ENCODE assay signal across 21 cellular contexts in the genomic region with DNA sequence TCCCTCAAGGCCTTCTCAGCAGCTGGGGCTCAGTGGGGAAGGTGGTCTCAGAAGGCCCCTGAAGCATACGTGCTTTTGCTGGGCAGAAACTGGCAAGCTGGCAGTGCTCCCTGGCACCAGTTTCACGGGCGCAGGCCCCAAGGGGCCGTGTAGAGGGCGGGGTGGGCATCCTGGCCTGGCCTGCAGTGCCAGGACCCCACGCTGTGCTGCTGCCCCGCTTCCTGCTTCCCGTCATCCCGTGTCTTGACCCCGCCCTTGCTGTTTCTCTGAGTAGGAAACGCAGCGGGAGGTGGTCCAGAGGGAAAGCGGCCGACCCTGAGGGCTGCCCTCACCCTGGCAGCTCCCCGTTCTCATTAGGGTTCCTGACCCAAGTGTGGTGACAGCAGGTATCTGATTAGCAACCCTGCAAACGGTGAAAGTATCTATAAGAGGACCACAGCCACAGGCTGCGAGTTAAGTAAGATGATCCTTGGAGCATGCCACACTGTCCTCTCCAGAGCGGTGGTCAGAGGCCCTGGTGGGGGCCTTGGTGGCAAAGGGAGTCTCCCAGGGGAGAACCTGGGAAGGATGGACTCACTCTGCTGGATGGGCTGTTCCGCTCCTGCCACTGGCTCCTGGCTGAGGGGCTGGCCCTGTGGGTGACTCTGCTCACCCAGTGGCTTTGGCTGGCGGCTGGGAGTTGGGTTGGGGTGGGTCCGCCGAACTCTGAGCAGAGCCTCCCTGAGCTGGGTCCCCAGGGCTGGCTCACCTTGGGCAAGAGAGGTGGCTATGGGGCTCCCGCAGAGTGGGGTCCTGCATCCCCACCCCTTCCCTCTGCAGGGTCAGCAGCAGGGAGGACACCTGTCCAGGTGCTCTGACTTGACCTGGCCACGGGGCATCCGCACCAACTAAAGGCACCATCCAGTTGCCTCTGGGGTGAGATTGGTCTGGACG. TPM values are rescaled to one million over a fixed set of nuclear protein-coding genes. Genes with fewer than 3 reads are reported as not detected.
DNase-seq lines count a peak whose midpoint lies in the region; ATAC-seq, FAIRE-seq and TF ChIP-seq lines count a peak whose summit lies in the region.
"Had no signal": no experiment of that assay in that cellular context is flagged by ENCODE, and none has a peak within 500 bp of the region (broad histone marks: within the 10 kb centered on the region; RNA-seq: fewer than 3 reads in every experiment).

No MANE protein-coding gene starts in this region.

- DNase-seq in CD4-positive, CD25-positive, alpha-beta regulatory T cell: no peak
- no peak for DNase-seq in K562 (ENCODE audit: extremely low read depth in 1 of 4, low spot score in 3 of 4)
- no peak for DNase-seq in neural crest cell (ENCODE audit: low read depth, low spot score)
- DNase-seq in NCI-H2227 treated with DMSO at 0.1 percent for 48 hours (lab: John Stamatoyannopoulos, UW): no peak
- DNase-seq in NCI-H524 treated with DMSO at 0.1 percent for 48 hours (lab: John Stamatoyannopoulos, UW): no peak
- DNase-seq: activated CD8-positive, alpha-beta memory T cell treated with anti-CD3 and anti-CD28 coated beads for 24 hours; activated T-cell treated with anti-CD3 and anti-CD28 coated beads, Interleukin-2, amount 50 U/mL, for 48 hours; body of pancreas; CD8-positive, alpha-beta memory T cell; foreskin keratinocyte; Karpas-422; NCI-H1436 treated with DMSO at 0.1 percent for 48 hours; nephron progenitor cell had no signal

- intact Hi-C loops in K562 (cut with micrococcal nuclease): no loop called here

- peak overlapping the region in 2 of 3 donors; percentile 65 to 93 for H3K27ac Mint-ChIP-seq in CD4-positive, CD25-positive, alpha-beta regulatory T cell
- no peak overlapping the region for H3K27ac Mint-ChIP-seq in neural crest cell (ENCODE audit: unreplicated experiment)
- H3K27ac Mint-ChIP-seq: mesothelial cell of epicardium, nephron progenitor cell had no signal

- FAIRE-seq in K562 (lab: Jason Lieb, UNC): no peak
- FAIRE-seq: H54 had no signal

- H3K27me3 ChIP-seq in CD4-positive, CD25-positive, alpha-beta regulatory T cell (ENCODE audit: control insufficient read depth, insufficient read depth, low read length): no peaks in the 10 kb centered on the region
- no peaks in the 10 kb centered on the region for H3K27me3 ChIP-seq in K562 (ENCODE audit: control insufficient read depth in 2 of 2, insufficient read depth in 2 of 2, low read length in 2 of 2)
- H3K27me3 ChIP-seq: body of pancreas, foreskin keratinocyte, right lobe of liver had no signal

- TF ChIP-seq POLR2A in K562 (conservative IDR thresholded peaks at IDR 0.05): no peak

- POLR2A ChIA-PET in HEK293 (lab: Yijun Ruan, JAX): no interaction called here
- POLR2A ChIA-PET in K562 (lab: Yijun Ruan, JAX): no interaction called here

- CTCF ChIA-PET in HEK293 (lab: Yijun Ruan, JAX): no interaction called here
- CTCF ChIA-PET in K562 (lab: Yijun Ruan, JAX; ENCODE audit: low intra/inter-chr PET ratio): no interaction called here

- no peak for TF ChIP-seq RAD21 in K562 (CRISPR knock-in tag; conservative IDR thresholded peaks at IDR 0.05 in 1 of 2, IDR thresholded peaks at IDR 0.05 in 1 of 2)

- no peak overlapping the region for H3K4me3 ChIP-seq in CD4-positive, CD25-positive, alpha-beta regulatory T cell (ENCODE audit: low read depth, low read length)
- H3K4me3 ChIP-seq in HEK293 (ENCODE audit: low read depth, low read length) (no peak overlapping the region), K562 (no peak overlapping the region)
- H3K4me3 ChIP-seq: body of pancreas, right lobe of liver had no signal

- no peak overlapping the region for H2AFZ ChIP-seq in K562 (ENCODE audit: low read depth, low read length)

- no peak overlapping the region for H3K4me2 ChIP-seq in K562 (ENCODE audit: insufficient read depth, low read length)

- no TSS peak for BruUV-seq in K562 (replicated peaks; lab: Mats Ljungman, UMichigan)

- peaks cover 17% of the 10 kb centered on the region for H3K36me3 Mint-ChIP-seq in CD4-positive, CD25-positive, alpha-beta regulatory T cell
- H3K36me3 Mint-ChIP-seq in neural crest cell (ENCODE audit: low read depth): peaks cover 8% of the 10 kb centered on the region
- H3K36me3 Mint-ChIP-seq: type B pancreatic cell had no signal

- H3K9ac ChIP-seq in K562 (ENCODE audit: insufficient read depth in 1 of 2, low read depth in 2 of 2, low read length in 2 of 2): no peak overlapping the region; a peak in 1 of 4 replicates

- H3K4me1 ChIP-seq in CD4-positive, CD25-positive, alpha-beta regulatory T cell (ENCODE audit: control insufficient read depth, insufficient read depth, low read length, poor library complexity, severe bottlenecking): peaks cover 48% of the 10 kb centered on the region
- peaks cover 26% of the 10 kb centered on the region for H3K4me1 ChIP-seq in HEK293 (ENCODE audit: control insufficient read depth, insufficient read depth, low read length)
- peaks cover 7 to 27% of the 10 kb centered on the region in 2 experiments; a peak in 4 of 5 replicates for H3K4me1 ChIP-seq in K562 (replicated peaks in 1 of 2; ENCODE audit: control insufficient read depth in 2 of 2, insufficient read depth in 2 of 2, low read length in 2 of 2)

- H4K20me1 ChIP-seq in K562 (replicated peaks; ENCODE audit: control insufficient read depth, insufficient read depth, low read length): 0 out of 2 replicates have a peak, but pooled peaks cover 6% of the 10 kb centered on the region

- H3K27me3 Mint-ChIP-seq in CD4-positive, CD25-positive, alpha-beta regulatory T cell: no peaks in the 10 kb centered on the region
- H3K27me3 Mint-ChIP-seq in neural crest cell (ENCODE audit: low read depth): no peaks in the 10 kb centered on the region
- H3K27me3 Mint-ChIP-seq: CD8-positive, alpha-beta memory T cell; type B pancreatic cell had no signal

- WGBS in K562 (ENCODE audit: insufficient coverage, low coverage, missing lambda C conversion rate): 72% methylated on average over 23 of the region's 26 CpGs

- no peak for TF ChIP-seq CTCF in HEK293 (tag by site-specific recombination; IDR thresholded peaks at IDR 0.05)
- no peak for TF ChIP-seq CTCF in K562 (IDR thresholded peaks at IDR 0.05 in 2 of 3, conservative IDR thresholded peaks at IDR 0.05 in 1 of 3; ENCODE audit: insufficient read depth in 2 of 3, low read depth in 1 of 3, low read length in 3 of 3)
- TF ChIP-seq CTCF in neural crest cell (conservative IDR thresholded peaks at IDR 0.05): no peak

- no peaks in the 10 kb centered on the region for H3K9me1 ChIP-seq in K562 (ENCODE audit: control insufficient read depth, insufficient read depth, low read length)

- H3K79me2 ChIP-seq in K562 (ENCODE audit: control insufficient read depth, insufficient read depth, low read length): peaks cover 2% of the 10 kb centered on the region; the same call in 1 of the 3 replicates

- peaks cover 4% of the 10 kb centered on the region for H3K36me3 ChIP-seq in CD4-positive, CD25-positive, alpha-beta regulatory T cell (ENCODE audit: control insufficient read depth, insufficient read depth, low read length)
- peaks cover 3 to 20% of the 10 kb centered on the region in 2 experiments; a peak in 2 of 3 replicates for H3K36me3 ChIP-seq in HEK293 (ENCODE audit: control insufficient read depth in 2 of 2, insufficient read depth in 1 of 2, low read length in 2 of 2)
- H3K36me3 ChIP-seq in K562 (ENCODE audit: control insufficient read depth, insufficient read depth, low read length): peaks cover 23% of the 10 kb centered on the region; the same call in 2 of the 3 replicates
- H3K36me3 ChIP-seq: right lobe of liver had no signal

- peaks cover 9 to 70% (median 23%) of the 10 kb centered on the region in 4 donors for H3K4me1 Mint-ChIP-seq in CD4-positive, CD25-positive, alpha-beta regulatory T cell
- H3K4me1 Mint-ChIP-seq in neural crest cell: peaks cover 45% of the 10 kb centered on the region

- peaks cover 0 to 1% (median 0%) of the 10 kb centered on the region in 7 donors for H3K9me3 Mint-ChIP-seq in CD4-positive, CD25-positive, alpha-beta regulatory T cell
- H3K9me3 Mint-ChIP-seq in neural crest cell: no peaks in the 10 kb centered on the region
- H3K9me3 Mint-ChIP-seq: CD8-positive, alpha-beta memory T cell; mesothelial cell of epicardium; nephron progenitor cell; type B pancreatic cell had no signal

- peak overlapping the region in 1 of 4 donors; percentile 22 for H3K4me3 Mint-ChIP-seq in CD4-positive, CD25-positive, alpha-beta regulatory T cell
- peak overlapping the region; percentile 70 for H3K4me3 Mint-ChIP-seq in neural crest cell
- H3K4me3 Mint-ChIP-seq: mesothelial cell of epicardium, nephron progenitor cell, type B pancreatic cell had no signal

- TF ChIP-seq EP300 in K562 (IDR thresholded peaks at IDR 0.05; ENCODE audit: low read length): no peak

- no peaks in the 10 kb centered on the region for H3K9me3 ChIP-seq in CD4-positive, CD25-positive, alpha-beta regulatory T cell (ENCODE audit: control insufficient read depth in 2 of 2, low read length in 2 of 2)
- H3K9me3 ChIP-seq in HEK293 (ENCODE audit: control insufficient read depth, insufficient read depth, low read depth, low read length): no peaks in the 10 kb centered on the region
- H3K9me3 ChIP-seq in K562 (replicated peaks; ENCODE audit: control insufficient read depth, insufficient read depth, low read depth, low read length): no peaks in the 10 kb centered on the region
- H3K9me3 ChIP-seq: body of pancreas, right lobe of liver had no signal

- no peak for ATAC-seq in CD4-positive, CD25-positive, alpha-beta regulatory T cell (ENCODE audit: low read depth in 2 of 2)
- ATAC-seq in K562 (no peak), GM21390 (IDR thresholded peaks at IDR 0.05; ENCODE audit: unreplicated experiment) (no peak), GM18873 (IDR thresholded peaks at IDR 0.05; ENCODE audit: low FRiP score, unreplicated experiment) (no peak)
- ATAC-seq: body of pancreas, esophagus mucosa, foreskin keratinocyte had no signal

- in situ Hi-C loops in K562 (cut with MboI): no loop called here

- H3K27ac ChIP-seq in CD4-positive, CD25-positive, alpha-beta regulatory T cell (ENCODE audit: insufficient read depth, low read length, poor library complexity, severe bottlenecking): no peak overlapping the region
- H3K27ac ChIP-seq in HEK293 (ENCODE audit: extremely low read depth, low read depth, low read length) (no peak overlapping the region), K562 (ENCODE audit: extremely low read depth, low read depth, low read length) (no peak overlapping the region)
- H3K27ac ChIP-seq: body of pancreas, foreskin keratinocyte, right lobe of liver had no signal

RNA-seq across cellular contexts. Expression of gene CDK5R1, which starts 7.1 kb away (rescaled TPM):
- total RNA-seq in CD4-positive, CD25-positive, alpha-beta regulatory T cell: 6.3 TPM
- 1 to 10 TPM; 3.5 to 8.9 (median 5.0) TPM for polyA plus RNA-seq in CD4-positive, CD25-positive, alpha-beta regulatory T cell
- 4.2 and 6.9 TPM in 2 replicates for total RNA-seq in K562 (2011; cell fraction: chromatin; rRNA removed; ENCODE audit: low replicate concordance)
- 5.5 and 5.9 TPM in 2 replicates for total RNA-seq in K562 (2011; cell fraction: nucleolus; rRNA removed)
- total RNA-seq in K562 (2011; cell fraction: nucleoplasm; rRNA removed): 3.9 and 4.9 TPM in 2 replicates
- 2.5 and 3.1 TPM in 2 replicates for total RNA-seq in K562 (2014; rRNA removed)
- total RNA-seq in K562 (2014; rRNA removed; fragmentation: Illumina TruSeq; extraction: Trizol): 1.9 and 2.3 TPM in 2 replicates
- 2.6 and 3.1 TPM in 2 replicates for total RNA-seq in K562 (2015; rRNA removed; fragmentation: Illumina TruSeq; extraction: Trizol)
- 4.5 and 4.8 TPM in 2 replicates for total RNA-seq in K562 (2021)
- 0.79 and 1.4 TPM in 2 replicates for polyA plus RNA-seq in K562 (2011; rRNA removed)
- 0.66 and 1.7 TPM in 2 replicates for polyA plus RNA-seq in K562 (2011; cell fraction: cytosol; rRNA removed)
- 2.0 and 5.0 TPM in 2 replicates for polyA plus RNA-seq in K562 (2011; cell fraction: nucleus; rRNA removed)
- 1.1 and 2.1 TPM in 2 replicates for polyA plus RNA-seq in K562 (2012)
- 2.4 TPM in 2 replicates for polyA plus RNA-seq in K562 (2014; fragmentation: Illumina TruSeq; extraction: Trizol)
- polyA plus RNA-seq in K562 (2014; fragmentation: Nextera tagmentation; extraction: Ambion mirVana): under 1 TPM; 0.10 to 0.20 TPM
- 1.8 and 2.0 TPM in 2 replicates for polyA plus RNA-seq in K562 (2014; rRNA removed)
- polyA minus RNA-seq in K562 (2011; rRNA and poly(A)+ RNA removed): 0.72 and 1.6 TPM in 2 replicates
- polyA minus RNA-seq in K562 (2011; cell fraction: cytosol; rRNA and poly(A)+ RNA removed): 1.5 and 2.0 TPM in 2 replicates
- 2.3 and 3.9 TPM in 2 replicates for polyA minus RNA-seq in K562 (2011; cell fraction: nucleus; rRNA and poly(A)+ RNA removed)
- 33.6 and 34.1 TPM in 2 replicates for total RNA-seq in neural crest cell

RNA-seq across cellular contexts. Expression of gene PSMD11, which starts 49.5 kb away (rescaled TPM):
- 92.4 TPM for total RNA-seq in CD4-positive, CD25-positive, alpha-beta regulatory T cell
- polyA plus RNA-seq in CD4-positive, CD25-positive, alpha-beta regulatory T cell: 100 to 1,000 TPM; 125 to 156 (median 142) TPM
- 182 and 249 TPM in 2 replicates for total RNA-seq in K562 (2011; cell fraction: chromatin; rRNA removed; ENCODE audit: low replicate concordance)
- total RNA-seq in K562 (2011; cell fraction: nucleolus; rRNA removed): 104 and 110 TPM in 2 replicates
- 139 and 186 TPM in 2 replicates for total RNA-seq in K562 (2011; cell fraction: nucleoplasm; rRNA removed)
- total RNA-seq in K562 (2014; rRNA removed): 77.1 and 104 TPM in 2 replicates
- 118 and 128 TPM in 2 replicates for total RNA-seq in K562 (2014; rRNA removed; fragmentation: Illumina TruSeq; extraction: Trizol)
- 109 and 127 TPM in 2 replicates for total RNA-seq in K562 (2015; rRNA removed; fragmentation: Illumina TruSeq; extraction: Trizol)
- total RNA-seq in K562 (2021): 169 and 171 TPM in 2 replicates
- 97.6 and 185 TPM in 2 replicates for polyA plus RNA-seq in K562 (2011; rRNA removed)
- 51.9 and 80.2 TPM in 2 replicates for polyA plus RNA-seq in K562 (2011; cell fraction: cytosol; rRNA removed)
- polyA plus RNA-seq in K562 (2011; cell fraction: nucleus; rRNA removed): 56.7 and 72.5 TPM in 2 replicates
- 51.5 and 151 TPM in 2 replicates for polyA plus RNA-seq in K562 (2012)
- 125 and 137 TPM in 2 replicates for polyA plus RNA-seq in K562 (2014; fragmentation: Illumina TruSeq; extraction: Trizol)
- 100 to 1,000 TPM; 316 to 378 TPM for polyA plus RNA-seq in K562 (2014; fragmentation: Nextera tagmentation; extraction: Ambion mirVana)
- polyA plus RNA-seq in K562 (2014; rRNA removed): 142 and 158 TPM in 2 replicates
- 138 and 285 TPM in 2 replicates for polyA minus RNA-seq in K562 (2011; rRNA and poly(A)+ RNA removed)
- 46.8 and 99.5 TPM in 2 replicates for polyA minus RNA-seq in K562 (2011; cell fraction: cytosol; rRNA and poly(A)+ RNA removed)
- 52.4 and 62.1 TPM in 2 replicates for polyA minus RNA-seq in K562 (2011; cell fraction: nucleus; rRNA and poly(A)+ RNA removed)
- total RNA-seq in neural crest cell: 139 and 156 TPM in 2 replicates
